ENCODE assay signal across 2 cellular contexts in the genomic region with DNA sequence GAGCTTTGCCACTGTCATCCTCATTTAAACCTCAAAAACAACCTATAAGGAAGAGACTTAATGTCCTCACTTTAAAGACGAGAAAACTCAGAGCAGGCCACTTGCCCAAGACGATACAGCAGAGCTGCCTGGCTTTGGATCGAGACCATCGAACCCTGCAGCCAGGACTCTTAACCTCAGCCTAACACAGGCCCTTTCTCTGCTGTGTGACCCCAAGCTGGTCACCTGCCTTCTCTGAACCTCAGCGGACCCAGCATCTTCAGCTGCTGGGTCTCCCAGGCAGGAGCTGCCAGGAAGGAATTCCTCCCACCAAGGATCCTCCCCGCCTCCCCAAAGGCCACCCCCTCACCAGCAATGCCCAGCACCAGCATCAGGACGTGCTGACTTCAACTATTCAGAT.
TF ChIP-seq lines count a peak whose summit lies in the region.

No MANE protein-coding gene starts in this region.

TF ChIP-seq in A549, 52 proteins besides CTCF, POLR2A, EP300 and RAD21:
- peak; percentile 50 for TF ChIP-seq ZFP36 (IDR thresholded peaks at IDR 0.05; ENCODE audit: borderline replicate concordance, partially characterized antibody)
- TF ChIP-seq, protein P1, sequence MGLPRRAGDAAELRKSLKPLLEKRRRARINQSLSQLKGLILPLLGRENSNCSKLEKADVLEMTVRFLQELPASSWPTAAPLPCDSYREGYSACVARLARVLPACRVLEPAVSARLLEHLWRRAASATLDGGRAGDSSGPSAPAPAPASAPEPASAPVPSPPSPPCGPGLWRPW (IDR thresholded peaks at IDR 0.05) = no peak

TF ChIP-seq in H1, 55 proteins besides CTCF, POLR2A, EP300 and RAD21:
- TF ChIP-seq RNF2 (IDR thresholded peaks at IDR 0.05; ENCODE audit: borderline replicate concordance, low read depth, low read length, missing control alignments, poor library complexity, severe bottlenecking) (no peak), CBX8 (IDR thresholded peaks at IDR 0.05; ENCODE audit: borderline replicate concordance, low read depth, low read length) (no peak), KDM1A (IDR thresholded peaks at IDR 0.05; ENCODE audit: borderline replicate concordance, low read length) (0 out of 2 replicates have a peak, but pooled peaks have one; percentile 15)
- TF ChIP-seq, protein P2, sequence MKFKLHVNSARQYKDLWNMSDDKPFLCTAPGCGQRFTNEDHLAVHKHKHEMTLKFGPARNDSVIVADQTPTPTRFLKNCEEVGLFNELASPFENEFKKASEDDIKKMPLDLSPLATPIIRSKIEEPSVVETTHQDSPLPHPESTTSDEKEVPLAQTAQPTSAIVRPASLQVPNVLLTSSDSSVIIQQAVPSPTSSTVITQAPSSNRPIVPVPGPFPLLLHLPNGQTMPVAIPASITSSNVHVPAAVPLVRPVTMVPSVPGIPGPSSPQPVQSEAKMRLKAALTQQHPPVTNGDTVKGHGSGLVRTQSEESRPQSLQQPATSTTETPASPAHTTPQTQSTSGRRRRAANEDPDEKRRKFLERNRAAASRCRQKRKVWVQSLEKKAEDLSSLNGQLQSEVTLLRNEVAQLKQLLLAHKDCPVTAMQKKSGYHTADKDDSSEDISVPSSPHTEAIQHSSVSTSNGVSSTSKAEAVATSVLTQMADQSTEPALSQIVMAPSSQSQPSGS (IDR thresholded peaks at IDR 0.05; ENCODE audit: low read length) = no peak
